Comparison of ENCODE assay signal across 8 cellular contexts in genomic region chr10:3482200-3482993, GRCh38.
A peak's percentile ranks its signal among the peaks of the same experiment; 100 is the strongest.
DNase-seq lines count a peak whose midpoint lies in the region; ATAC-seq and TF ChIP-seq lines count a peak whose summit lies in the region.

No MANE protein-coding gene starts in this region.

- CTCF ChIA-PET in Calu3 (lab: Charles Lee), result interaction anchor here (0.6 kb wide), 1 partner anchor 12 kb away, joined by 3 read pairs; no protein-coding TSS in a partner anchor
- CTCF ChIA-PET in activated CD8-positive, alpha-beta memory T cell treated with anti-CD3 and anti-CD28 coated beads, Interleukin-2, amount 10 ng/mL, durations not matched to agents 7 days and 5 days (lab: Charles Lee), result no interaction called here

- H3K27ac Mint-ChIP-seq in Calu3 (ENCODE audit: unreplicated experiment) (peak overlapping the region; percentile 95), memory B cell (peak overlapping the region; percentile 73)
- H3K27ac Mint-ChIP-seq in activated CD8-positive, alpha-beta memory T cell treated with anti-CD3 and anti-CD28 coated beads, Interleukin-2, amount 10 ng/mL, durations not matched to agents 7 days and 5 days, result no peak overlapping the region

- no peaks in the 10 kb centered on the region for H3K27me3 Mint-ChIP-seq in Calu3 (ENCODE audit: unreplicated experiment)
- H3K27me3 Mint-ChIP-seq in memory B cell, result no peaks in the 10 kb centered on the region
- H3K27me3 Mint-ChIP-seq in activated CD8-positive, alpha-beta memory T cell treated with anti-CD3 and anti-CD28 coated beads, Interleukin-2, amount 10 ng/mL, durations not matched to agents 7 days and 5 days, result peaks cover 10% of the 10 kb centered on the region

- H3K9me3 Mint-ChIP-seq in Calu3 (ENCODE audit: low read depth, unreplicated experiment) (no peaks in the 10 kb centered on the region), memory B cell (peaks cover 1% of the 10 kb centered on the region)
- no peaks in the 10 kb centered on the region for H3K9me3 Mint-ChIP-seq in activated CD8-positive, alpha-beta memory T cell treated with anti-CD3 and anti-CD28 coated beads, Interleukin-2, amount 10 ng/mL, durations not matched to agents 7 days and 5 days (ENCODE audit: low read depth)

- no peak for TF ChIP-seq CTCF in Calu3 (IDR thresholded peaks at IDR 0.05; ENCODE audit: unreplicated experiment)
- TF ChIP-seq CTCF in choroid plexus epithelial cell (conservative IDR thresholded peaks at IDR 0.05; ENCODE audit: low read depth, low read length), result peak; percentile 4

- H3K4me1 Mint-ChIP-seq in Calu3 (ENCODE audit: low read depth, unreplicated experiment) (peaks cover 49% of the 10 kb centered on the region), memory B cell (peaks cover 38% of the 10 kb centered on the region)
- H3K4me1 Mint-ChIP-seq in activated CD8-positive, alpha-beta memory T cell treated with anti-CD3 and anti-CD28 coated beads, Interleukin-2, amount 10 ng/mL, durations not matched to agents 7 days and 5 days, result peaks cover 16% of the 10 kb centered on the region

- H3K36me3 Mint-ChIP-seq in Calu3 (ENCODE audit: insufficient read depth, unreplicated experiment) (peaks cover 16% of the 10 kb centered on the region), memory B cell (peaks cover 5% of the 10 kb centered on the region)
- H3K36me3 Mint-ChIP-seq in activated CD8-positive, alpha-beta memory T cell treated with anti-CD3 and anti-CD28 coated beads, Interleukin-2, amount 10 ng/mL, durations not matched to agents 7 days and 5 days, result no peaks in the 10 kb centered on the region

- H3K4me3 ChIP-seq in choroid plexus epithelial cell (ENCODE audit: low read depth, low read length), result peak overlapping the region; percentile 27

- intact Hi-C loops in Calu3 (cut with micrococcal nuclease; ENCODE audit: unreplicated experiment), result no loop called here

- peak; percentile 42 for ATAC-seq in HG02610 (IDR thresholded peaks at IDR 0.05; ENCODE audit: unreplicated experiment)
- no peak for ATAC-seq in memory B cell (ENCODE audit: low read depth)
- no peak for ATAC-seq in HG03196 (IDR thresholded peaks at IDR 0.05; ENCODE audit: unreplicated experiment)
- ATAC-seq in activated CD8-positive, alpha-beta memory T cell treated with anti-CD3 and anti-CD28 coated beads, Interleukin-2, amount 10 ng/mL, durations not matched to agents 7 days and 5 days, result no peak

- TSS peak; percentile 87 for BruUV-seq in Calu3 (replicated peaks; lab: Mats Ljungman, UMichigan)

- peak; percentile 68 for DNase-seq in Calu3
- DNase-seq in NCI-H526 (lab: John Stamatoyannopoulos, UW), result peak; percentile 78 to 86
- peak; percentile 96 for DNase-seq in choroid plexus epithelial cell (ENCODE audit: low read depth)
- DNase-seq in memory B cell (ENCODE audit: low spot score in 2 of 2), result no peak
- DNase-seq in activated CD8-positive, alpha-beta memory T cell treated with anti-CD3 and anti-CD28 coated beads, Interleukin-2, amount 10 ng/mL, durations not matched to agents 7 days and 5 days, result no peak
- DNase-seq in putamen (ENCODE audit: low spot score), result no peak

- H3K4me3 Mint-ChIP-seq in Calu3 (ENCODE audit: low read depth, unreplicated experiment) (peak overlapping the region; percentile 64), memory B cell (peak overlapping the region; percentile 51)
- no peak overlapping the region for H3K4me3 Mint-ChIP-seq in activated CD8-positive, alpha-beta memory T cell treated with anti-CD3 and anti-CD28 coated beads, Interleukin-2, amount 10 ng/mL, durations not matched to agents 7 days and 5 days

Comparison
In these comparisons a context has a peak if more than half of its experiments do, and no peak if none do; other contexts are left out.
1. DNase-seq: peak in Calu3 (single experiment), NCI-H526 (2 of 2) and choroid plexus epithelial cell (single experiment); none in memory B cell (0 of 2), activated CD8-positive, alpha-beta memory T cell treated with anti-CD3 and anti-CD28 coated beads, Interleukin-2, amount 10 ng/mL, durations not matched to agents 7 days and 5 days (single experiment) and putamen (single experiment).